ENCODE assay signal across 13 cellular contexts in genomic region chr1:39683591-39684312, GRCh38. TPM values are rescaled to one million over a fixed set of nuclear protein-coding genes. Genes with fewer than 3 reads are reported as not detected.
DNase-seq lines count a peak whose midpoint lies in the region; ATAC-seq and TF ChIP-seq lines count a peak whose summit lies in the region.
"Had no signal": no experiment of that assay in that cellular context is flagged by ENCODE, and none has a peak within 500 bp of the region (broad histone marks: within the 10 kb centered on the region; RNA-seq: fewer than 3 reads in every experiment).

No MANE protein-coding gene starts in this region.

- peaks cover 0 to 6% of the 10 kb centered on the region in 2 experiments; a peak in 1 of 4 replicates for H3K4me1 ChIP-seq in SK-N-SH (ENCODE audit: control insufficient read depth in 1 of 2, insufficient read depth in 2 of 2, low read depth in 1 of 2, low read length in 1 of 2)
- no peaks in the 10 kb centered on the region for H3K4me1 ChIP-seq in foreskin keratinocyte
- no peaks in the 10 kb centered on the region for H3K4me1 ChIP-seq in esophagus muscularis mucosa

- no peaks in the 10 kb centered on the region for H3F3A ChIP-seq in SK-N-SH (replicated peaks; ENCODE audit: insufficient read depth)

- no peaks in the 10 kb centered on the region for H4K20me1 ChIP-seq in SK-N-SH (ENCODE audit: insufficient read depth)

- H3K4me3 ChIP-seq in SK-N-SH (ENCODE audit: low read depth in 2 of 2, low read length in 1 of 2) (no peak overlapping the region), esophagus muscularis mucosa (peak overlapping the region in 2 of 4 donors; percentile 24 to 30)
- H3K4me3 ChIP-seq: heart right ventricle had no signal

- H3K4me2 ChIP-seq in SK-N-SH: no peak overlapping the region

- no peaks in the 10 kb centered on the region for H3K9me2 ChIP-seq in SK-N-SH

- intact Hi-C loops in esophagus muscularis mucosa (cut with DNase I): no loop called here

- no peak for TF ChIP-seq POLR2A in esophagus muscularis mucosa (IDR thresholded peaks at IDR 0.05; ENCODE audit: low read depth)

- H3K4me3 Mint-ChIP-seq in activated T-cell treated with anti-CD3 and anti-CD28 coated beads, Interleukin-2, amount 50 U/mL, for 4 hours: no peak overlapping the region

- TF ChIP-seq CTCF in SK-N-SH (IDR thresholded peaks at IDR 0.05): no peak
- no peak for TF ChIP-seq CTCF in foreskin keratinocyte (conservative IDR thresholded peaks at IDR 0.05)
- TF ChIP-seq CTCF in esophagus muscularis mucosa (IDR thresholded peaks at IDR 0.05): no peak

- H3K27ac ChIP-seq in SK-N-SH (ENCODE audit: low read depth in 2 of 2, low read length in 1 of 2): no peak overlapping the region
- no peak overlapping the region for H3K27ac ChIP-seq in foreskin keratinocyte
- H3K27ac ChIP-seq in esophagus muscularis mucosa (replicated peaks in 1 of 4): no peak overlapping the region
- H3K27ac ChIP-seq: 22Rv1, heart right ventricle had no signal

- peaks cover 12% of the 10 kb centered on the region for H3K36me3 Mint-ChIP-seq in activated T-cell treated with anti-CD3 and anti-CD28 coated beads, Interleukin-2, amount 50 U/mL, for 4 hours (ENCODE audit: insufficient read depth)

- H3K9ac ChIP-seq in SK-N-SH: no peak overlapping the region

- H3K36me3 ChIP-seq in SK-N-SH (replicated peaks in 1 of 2; ENCODE audit: control insufficient read depth in 1 of 2, insufficient read depth in 2 of 2, low read length in 1 of 2) (no peaks in the 10 kb centered on the region), esophagus muscularis mucosa (no peaks in the 10 kb centered on the region)
- H3K36me3 ChIP-seq: heart right ventricle had no signal

- ATAC-seq in SK-N-SH treated with all-trans-retinoic acid at 6 μM for 48 hours: no peak
- ATAC-seq in activated T-cell treated with anti-CD3 and anti-CD28 coated beads, Interleukin-2, amount 50 U/mL, for 4 hours: peak; percentile 52 to 54
- ATAC-seq in foreskin keratinocyte: peak; percentile 15
- ATAC-seq in HG02642 (IDR thresholded peaks at IDR 0.05; ENCODE audit: poor library complexity, unreplicated experiment): no peak

- POLR2A ChIA-PET in SK-N-SH (lab: Yijun Ruan, JAX): interaction anchor here (0.6 kb wide), 1 partner anchor 16 kb away, joined by 3 read pairs; no protein-coding TSS in a partner anchor

- H3K4me1 Mint-ChIP-seq in activated T-cell treated with anti-CD3 and anti-CD28 coated beads, Interleukin-2, amount 50 U/mL, for 4 hours (ENCODE audit: low read depth): peaks cover 37% of the 10 kb centered on the region

- TF ChIP-seq EP300 in SK-N-SH (IDR thresholded peaks at IDR 0.05; ENCODE audit: borderline replicate concordance in 1 of 2, low read depth in 1 of 2, low read length in 1 of 2) (no peak), esophagus muscularis mucosa (IDR thresholded peaks at IDR 0.05) (no peak)

- WGBS in SK-N-SH (ENCODE audit: low lambda C conversion rate): 89% methylated on average over 52 of the region's 62 CpGs
- WGBS in esophagus muscularis mucosa: 57% methylated on average over 15 of the region's 62 CpGs

- CTCF ChIA-PET in SK-N-SH (lab: Yijun Ruan, JAX): interaction anchor here (0.7 to 2.1 kb wide), 2 partner anchors 11 to 24 kb away, joined by 3 to 10 read pairs; partner anchors contain the start of gene NT5C1A

- H3K27me3 Mint-ChIP-seq in activated T-cell treated with anti-CD3 and anti-CD28 coated beads, Interleukin-2, amount 50 U/mL, for 4 hours (ENCODE audit: low read depth): peaks cover 13% of the 10 kb centered on the region

- no peaks in the 10 kb centered on the region for H3K9me3 Mint-ChIP-seq in activated T-cell treated with anti-CD3 and anti-CD28 coated beads, Interleukin-2, amount 50 U/mL, for 4 hours

- DNase-seq in SK-N-SH (peak; percentile 42), foreskin keratinocyte (no peak), iPS-NIHi7 (ENCODE audit: extremely low spot score) (no peak), esophagus muscularis mucosa (ENCODE audit: extremely low spot score) (no peak)
- peak; percentile 28 for DNase-seq in activated T-cell treated with anti-CD3 and anti-CD28 coated beads, Interleukin-2, amount 50 U/mL, for 4 hours
- peak; percentile 41 for DNase-seq in stimulated activated CD4-positive, alpha-beta T cell treated with anti-CD3 and anti-CD28 coated beads, Interleukin-4, amount 100 ng/mL, for 24 hours
- DNase-seq: DMS79, NCI-H1930 had no signal

- no peaks in the 10 kb centered on the region for H3K9me3 ChIP-seq in SK-N-SH
- no peaks in the 10 kb centered on the region for H3K9me3 ChIP-seq in esophagus muscularis mucosa
- H3K9me3 ChIP-seq: heart right ventricle had no signal

- H3K79me2 ChIP-seq in SK-N-SH (ENCODE audit: insufficient read depth): no peaks in the 10 kb centered on the region

- peaks cover 24% of the 10 kb centered on the region; the same call in 1 of the 2 replicates for H3K27me3 ChIP-seq in SK-N-SH (ENCODE audit: insufficient read depth)
- peaks cover 89% of the 10 kb centered on the region for H3K27me3 ChIP-seq in foreskin keratinocyte
- H3K27me3 ChIP-seq in esophagus muscularis mucosa: peaks cover 0 to 77% (median 5%) of the 10 kb centered on the region in 4 donors

- TF ChIP-seq RAD21 in SK-N-SH (IDR thresholded peaks at IDR 0.05; ENCODE audit: low read length): no peak

- H2AFZ ChIP-seq in SK-N-SH (ENCODE audit: low read depth): no peak overlapping the region

TF ChIP-seq in SK-N-SH, 30 proteins besides CTCF, POLR2A, EP300 and RAD21:
- TF ChIP-seq, protein P1, sequence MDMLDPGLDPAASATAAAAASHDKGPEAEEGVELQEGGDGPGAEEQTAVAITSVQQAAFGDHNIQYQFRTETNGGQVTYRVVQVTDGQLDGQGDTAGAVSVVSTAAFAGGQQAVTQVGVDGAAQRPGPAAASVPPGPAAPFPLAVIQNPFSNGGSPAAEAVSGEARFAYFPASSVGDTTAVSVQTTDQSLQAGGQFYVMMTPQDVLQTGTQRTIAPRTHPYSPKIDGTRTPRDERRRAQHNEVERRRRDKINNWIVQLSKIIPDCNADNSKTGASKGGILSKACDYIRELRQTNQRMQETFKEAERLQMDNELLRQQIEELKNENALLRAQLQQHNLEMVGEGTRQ (IDR thresholded peaks at IDR 0.05; ENCODE audit: borderline replicate concordance, low read depth, low read length): no peak
- TF ChIP-seq FOSL2 (IDR thresholded peaks at IDR 0.05; ENCODE audit: borderline replicate concordance, low read depth): no peak

TF ChIP-seq in SK-N-SH treated with all-trans-retinoic acid at 6 μM for 48 hours, 23 proteins besides CTCF, POLR2A, EP300 and RAD21:
- TF ChIP-seq ZNF70 (CRISPR knock-in tag; IDR thresholded peaks at IDR 0.05) (no peak), GLIS3 (CRISPR knock-in tag; IDR thresholded peaks at IDR 0.05) (no peak), ISL1 (CRISPR knock-in tag; IDR thresholded peaks at IDR 0.05) (no peak), ZNF565 (CRISPR knock-in tag; conservative IDR thresholded peaks at IDR 0.05; ENCODE audit: low read depth) (no peak)
- TF ChIP-seq, protein P2, sequence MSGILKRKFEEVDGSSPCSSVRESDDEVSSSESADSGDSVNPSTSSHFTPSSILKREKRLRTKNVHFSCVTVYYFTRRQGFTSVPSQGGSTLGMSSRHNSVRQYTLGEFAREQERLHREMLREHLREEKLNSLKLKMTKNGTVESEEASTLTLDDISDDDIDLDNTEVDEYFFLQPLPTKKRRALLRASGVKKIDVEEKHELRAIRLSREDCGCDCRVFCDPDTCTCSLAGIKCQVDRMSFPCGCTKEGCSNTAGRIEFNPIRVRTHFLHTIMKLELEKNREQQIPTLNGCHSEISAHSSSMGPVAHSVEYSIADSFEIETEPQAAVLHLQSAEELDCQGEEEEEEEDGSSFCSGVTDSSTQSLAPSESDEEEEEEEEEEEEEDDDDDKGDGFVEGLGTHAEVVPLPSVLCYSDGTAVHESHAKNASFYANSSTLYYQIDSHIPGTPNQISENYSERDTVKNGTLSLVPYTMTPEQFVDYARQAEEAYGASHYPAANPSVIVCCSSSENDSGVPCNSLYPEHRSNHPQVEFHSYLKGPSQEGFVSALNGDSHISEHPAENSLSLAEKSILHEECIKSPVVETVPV (CRISPR knock-in tag; IDR thresholded peaks at IDR 0.05): no peak

RNA-seq across cellular contexts. Expression of gene HPCAL4, which starts 7.5 kb away (rescaled TPM):
- 0.15 and 0.55 TPM in 2 replicates for polyA plus RNA-seq in SK-N-SH (2012; rRNA removed)
- 0.33 and 0.90 TPM in 2 replicates for polyA plus RNA-seq in SK-N-SH (2012; cell fraction: cytosol; rRNA removed)
- 0.15 and 0.21 TPM in 2 replicates for polyA plus RNA-seq in SK-N-SH (2012; cell fraction: nucleus; rRNA removed)
- under 1 TPM; 0.05 to 0.38 (median 0.33) TPM for total RNA-seq in activated T-cell treated with anti-CD3 and anti-CD28 coated beads, Interleukin-2, amount 50 U/mL, for 4 hours
- not detected in 2 replicates for total RNA-seq in foreskin keratinocyte
- not detected in 2 replicates for polyA plus RNA-seq in foreskin keratinocyte
- total RNA-seq in esophagus muscularis mucosa: under 1 TPM in 2 of 4 donors, not detected in 2; 0.13 to 0.33 TPM
- total RNA-seq: mesenteric fat pad had no signal

RNA-seq across cellular contexts. Expression of gene NT5C1A, which starts 11.8 kb away (rescaled TPM):
- 0.12 and 0.73 TPM in 2 replicates for polyA plus RNA-seq in SK-N-SH (2012; rRNA removed)
- 0.26 and 0.60 TPM in 2 replicates for polyA plus RNA-seq in SK-N-SH (2012; cell fraction: cytosol; rRNA removed)
- 0.13 and 1.6 TPM in 2 replicates for polyA plus RNA-seq in SK-N-SH (2012; cell fraction: nucleus; rRNA removed)
- not detected for total RNA-seq in activated T-cell treated with anti-CD3 and anti-CD28 coated beads, Interleukin-2, amount 50 U/mL, for 4 hours
- not detected in 2 replicates for total RNA-seq in foreskin keratinocyte
- not detected in 2 replicates for polyA plus RNA-seq in foreskin keratinocyte
- total RNA-seq in esophagus muscularis mucosa: under 1 TPM in 1 of 4 donors, not detected in 3; 0.26 TPM

RNA-seq across cellular contexts. Expression of gene HEYL, which starts 44.3 kb away (rescaled TPM):
- polyA plus RNA-seq in SK-N-SH (2012; rRNA removed) (not detected in 2 replicates), foreskin keratinocyte (0.06 TPM in 1 of 2 replicates, not detected in the other)
- not detected in 2 replicates for polyA plus RNA-seq in SK-N-SH (2012; cell fraction: cytosol; rRNA removed)
- not detected in 2 replicates for polyA plus RNA-seq in SK-N-SH (2012; cell fraction: nucleus; rRNA removed)
- total RNA-seq in activated T-cell treated with anti-CD3 and anti-CD28 coated beads, Interleukin-2, amount 50 U/mL, for 4 hours: under 1 TPM; 0.05 to 0.11 (median 0.08) TPM
- total RNA-seq in foreskin keratinocyte (0.03 TPM in 1 of 2 replicates, not detected in the other), esophagus muscularis mucosa (1 to 10 TPM; 5.6 to 8.8 (median 8.4) TPM)

RNA-seq across cellular contexts. Expression of gene PPIE, which starts 54.9 kb away (rescaled TPM):
- 78.4 and 105 TPM in 2 replicates for polyA plus RNA-seq in SK-N-SH (2012; rRNA removed)
- 67.3 and 86.0 TPM in 2 replicates for polyA plus RNA-seq in SK-N-SH (2012; cell fraction: cytosol; rRNA removed)
- polyA plus RNA-seq in SK-N-SH (2012; cell fraction: nucleus; rRNA removed): 91.3 and 92.7 TPM in 2 replicates
- total RNA-seq in activated T-cell treated with anti-CD3 and anti-CD28 coated beads, Interleukin-2, amount 50 U/mL, for 4 hours: 10 to 100 TPM; 54.0 to 65.4 (median 63.2) TPM
- total RNA-seq in foreskin keratinocyte: 53.6 and 55.3 TPM in 2 replicates
- polyA plus RNA-seq in foreskin keratinocyte: 74.1 and 77.8 TPM in 2 replicates
- 10 to 100 TPM; 30.3 to 42.0 (median 37.9) TPM for total RNA-seq in esophagus muscularis mucosa

Comparison
In these comparisons a context has a peak if more than half of its experiments do, and no peak if none do; other contexts are left out.
1. DNase-seq: peak in SK-N-SH (single experiment), activated T-cell treated with anti-CD3 and anti-CD28 coated beads, Interleukin-2, amount 50 U/mL, for 4 hours (single experiment) and stimulated activated CD4-positive, alpha-beta T cell treated with anti-CD3 and anti-CD28 coated beads, Interleukin-4, amount 100 ng/mL, for 24 hours (single experiment); none in foreskin keratinocyte (0 of 2), iPS-NIHi7 (single experiment) and esophagus muscularis mucosa (single experiment).
2. ATAC-seq: peak in activated T-cell treated with anti-CD3 and anti-CD28 coated beads, Interleukin-2, amount 50 U/mL, for 4 hours (2 of 2) and foreskin keratinocyte (single experiment); none in SK-N-SH treated with all-trans-retinoic acid at 6 μM for 48 hours (single experiment) and HG02642 (single experiment).